In the genomic region with DNA sequence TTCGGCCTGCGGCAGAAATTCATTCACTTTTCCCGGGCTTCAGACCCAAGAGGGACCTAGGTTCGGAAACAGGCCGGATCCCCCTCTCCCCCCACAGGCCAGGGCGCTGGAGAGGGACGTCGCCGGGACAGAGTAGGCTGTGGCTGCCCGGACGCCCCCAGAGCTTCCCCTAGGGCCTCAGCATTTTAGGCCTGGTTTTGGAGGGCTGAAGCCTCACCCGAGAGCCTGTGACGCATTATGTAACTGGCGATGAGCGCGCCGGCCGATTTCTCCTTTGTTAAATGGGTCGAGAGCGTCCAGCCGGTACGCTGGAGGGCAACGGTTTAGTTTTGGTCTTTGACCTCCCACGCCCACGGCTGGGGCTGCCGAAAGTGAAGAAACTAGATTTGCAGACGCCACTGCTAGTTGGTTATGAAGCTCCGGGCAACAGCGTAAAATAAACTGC, we compare ENCODE assay signal across 1 cellular context.
TF ChIP-seq lines count a peak whose summit lies in the region.

No MANE protein-coding gene starts in this region.

TF ChIP-seq in GM12878, 131 proteins besides CTCF, POLR2A, EP300 and RAD21 (continues in another document):
- TF ChIP-seq WRNIP1 (IDR thresholded peaks at IDR 0.05; ENCODE audit: borderline replicate concordance, low read depth, low read length) (no peak), CHD2 (IDR thresholded peaks at IDR 0.05; ENCODE audit: borderline replicate concordance, low read depth, low read length) (no peak), SMAD5 (IDR thresholded peaks at IDR 0.05; ENCODE audit: low read depth) (no peak), RAD51 (IDR thresholded peaks at IDR 0.05) (no peak), RFX5 (IDR thresholded peaks at IDR 0.05; ENCODE audit: low read depth, low read length) (no peak), SRF (IDR thresholded peaks at IDR 0.05; ENCODE audit: low read depth in 2 of 2, low read length in 2 of 2) (no peak), SPI1 (IDR thresholded peaks at IDR 0.05; ENCODE audit: borderline replicate concordance, insufficient read depth, low read depth, low read length) (no peak), CREM (IDR thresholded peaks at IDR 0.05; ENCODE audit: low read depth) (peak; percentile 57; the same call in 1 of the 2 replicates), CUX1 (IDR thresholded peaks at IDR 0.05; ENCODE audit: insufficient replicate concordance, low read depth, low read length) (no peak), IRF4 (IDR thresholded peaks at IDR 0.05; ENCODE audit: low read depth, low read length) (0 out of 2 replicates have a peak, but pooled peaks have one; percentile 15), HDAC6 (IDR thresholded peaks at IDR 0.05; ENCODE audit: unreplicated experiment) (no peak), TARDBP (IDR thresholded peaks at IDR 0.05; ENCODE audit: borderline replicate concordance) (no peak), CBX3 (IDR thresholded peaks at IDR 0.05; ENCODE audit: borderline replicate concordance, low read depth) (no peak), BHLHE40 (IDR thresholded peaks at IDR 0.05; ENCODE audit: borderline replicate concordance in 1 of 2, low read depth in 2 of 2, low read length in 1 of 2) (no peak), ZNF274 (IDR thresholded peaks at IDR 0.05; ENCODE audit: insufficient read depth, insufficient read length) (no peak), TAF1 (IDR thresholded peaks at IDR 0.05; ENCODE audit: borderline replicate concordance, low read depth, low read length) (no peak), BMI1 (IDR thresholded peaks at IDR 0.05; ENCODE audit: borderline replicate concordance) (no peak), CBX5 (IDR thresholded peaks at IDR 0.05; ENCODE audit: low read depth) (no peak), NR2C1 (IDR thresholded peaks at IDR 0.05) (peak; percentile 48; the same call in 1 of the 2 replicates), KLF5 (IDR thresholded peaks at IDR 0.05; ENCODE audit: partially characterized antibody) (no peak), NR2F1 (conservative IDR thresholded peaks at IDR 0.05) (peak; percentile 94), ZBED1 (IDR thresholded peaks at IDR 0.05; ENCODE audit: borderline replicate concordance) (no peak), USF1 (IDR thresholded peaks at IDR 0.05; ENCODE audit: borderline replicate concordance, extremely low read length, insufficient read depth, low read depth, low read length) (no peak), MYB (IDR thresholded peaks at IDR 0.05; ENCODE audit: borderline replicate concordance, low read depth, low read length) (no peak), ZNF24 (IDR thresholded peaks at IDR 0.05) (no peak), POU2F2 (IDR thresholded peaks at IDR 0.05; ENCODE audit: borderline replicate concordance, low read depth, low read length) (no peak; the same call in 2 of the 3 replicates), ZNF217 (IDR thresholded peaks at IDR 0.05) (no peak), SMAD1 (IDR thresholded peaks at IDR 0.05; ENCODE audit: low read depth, partially characterized antibody) (no peak), FOXM1 (IDR thresholded peaks at IDR 0.05; ENCODE audit: low read depth, low read length) (no peak), JUNB (IDR thresholded peaks at IDR 0.05) (no peak), SREBF2 (IDR thresholded peaks at IDR 0.05; ENCODE audit: low read length) (no peak), PRDM15 (CRISPR knock-in tag; IDR thresholded peaks at IDR 0.05) (no peak), YBX1 (IDR thresholded peaks at IDR 0.05) (no peak), TCF12 (IDR thresholded peaks at IDR 0.05; ENCODE audit: low read depth, low read length) (no peak), MEF2B (IDR thresholded peaks at IDR 0.05; ENCODE audit: partially characterized antibody, poor library complexity, severe bottlenecking) (no peak), NFIC (IDR thresholded peaks at IDR 0.05; ENCODE audit: low read depth, low read length) (no peak), PAX5 (IDR thresholded peaks at IDR 0.05; ENCODE audit: borderline replicate concordance, low read depth, low read length) (no peak), RELB (IDR thresholded peaks at IDR 0.05; ENCODE audit: low read depth) (no peak; the same call in 1 of the 2 replicates), MAX (IDR thresholded peaks at IDR 0.05; ENCODE audit: low read depth, low read length) (no peak), HDGF (IDR thresholded peaks at IDR 0.05) (no peak), DPF2 (IDR thresholded peaks at IDR 0.05) (no peak), HCFC1 (IDR thresholded peaks at IDR 0.05; ENCODE audit: low read length) (no peak), MTA3 (IDR thresholded peaks at IDR 0.05; ENCODE audit: borderline replicate concordance, low read length) (no peak)
- TF ChIP-seq, protein P1, sequence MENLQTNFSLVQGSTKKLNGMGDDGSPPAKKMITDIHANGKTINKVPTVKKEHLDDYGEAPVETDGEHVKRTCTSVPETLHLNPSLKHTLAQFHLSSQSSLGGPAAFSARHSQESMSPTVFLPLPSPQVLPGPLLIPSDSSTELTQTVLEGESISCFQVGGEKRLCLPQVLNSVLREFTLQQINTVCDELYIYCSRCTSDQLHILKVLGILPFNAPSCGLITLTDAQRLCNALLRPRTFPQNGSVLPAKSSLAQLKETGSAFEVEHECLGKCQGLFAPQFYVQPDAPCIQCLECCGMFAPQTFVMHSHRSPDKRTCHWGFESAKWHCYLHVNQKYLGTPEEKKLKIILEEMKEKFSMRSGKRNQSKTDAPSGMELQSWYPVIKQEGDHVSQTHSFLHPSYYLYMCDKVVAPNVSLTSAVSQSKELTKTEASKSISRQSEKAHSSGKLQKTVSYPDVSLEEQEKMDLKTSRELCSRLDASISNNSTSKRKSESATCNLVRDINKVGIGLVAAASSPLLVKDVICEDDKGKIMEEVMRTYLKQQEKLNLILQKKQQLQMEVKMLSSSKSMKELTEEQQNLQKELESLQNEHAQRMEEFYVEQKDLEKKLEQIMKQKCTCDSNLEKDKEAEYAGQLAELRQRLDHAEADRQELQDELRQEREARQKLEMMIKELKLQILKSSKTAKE (IDR thresholded peaks at IDR 0.05; ENCODE audit: low read depth, poor library complexity, severe bottlenecking), result no peak
- TF ChIP-seq, protein P2, sequence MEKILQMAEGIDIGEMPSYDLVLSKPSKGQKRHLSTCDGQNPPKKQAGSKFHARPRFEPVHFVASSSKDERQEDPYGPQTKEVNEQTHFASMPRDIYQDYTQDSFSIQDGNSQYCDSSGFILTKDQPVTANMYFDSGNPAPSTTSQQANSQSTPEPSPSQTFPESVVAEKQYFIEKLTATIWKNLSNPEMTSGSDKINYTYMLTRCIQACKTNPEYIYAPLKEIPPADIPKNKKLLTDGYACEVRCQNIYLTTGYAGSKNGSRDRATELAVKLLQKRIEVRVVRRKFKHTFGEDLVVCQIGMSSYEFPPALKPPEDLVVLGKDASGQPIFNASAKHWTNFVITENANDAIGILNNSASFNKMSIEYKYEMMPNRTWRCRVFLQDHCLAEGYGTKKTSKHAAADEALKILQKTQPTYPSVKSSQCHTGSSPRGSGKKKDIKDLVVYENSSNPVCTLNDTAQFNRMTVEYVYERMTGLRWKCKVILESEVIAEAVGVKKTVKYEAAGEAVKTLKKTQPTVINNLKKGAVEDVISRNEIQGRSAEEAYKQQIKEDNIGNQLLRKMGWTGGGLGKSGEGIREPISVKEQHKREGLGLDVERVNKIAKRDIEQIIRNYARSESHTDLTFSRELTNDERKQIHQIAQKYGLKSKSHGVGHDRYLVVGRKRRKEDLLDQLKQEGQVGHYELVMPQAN (conservative IDR thresholded peaks at IDR 0.05), result no peak
- TF ChIP-seq, protein P3, sequence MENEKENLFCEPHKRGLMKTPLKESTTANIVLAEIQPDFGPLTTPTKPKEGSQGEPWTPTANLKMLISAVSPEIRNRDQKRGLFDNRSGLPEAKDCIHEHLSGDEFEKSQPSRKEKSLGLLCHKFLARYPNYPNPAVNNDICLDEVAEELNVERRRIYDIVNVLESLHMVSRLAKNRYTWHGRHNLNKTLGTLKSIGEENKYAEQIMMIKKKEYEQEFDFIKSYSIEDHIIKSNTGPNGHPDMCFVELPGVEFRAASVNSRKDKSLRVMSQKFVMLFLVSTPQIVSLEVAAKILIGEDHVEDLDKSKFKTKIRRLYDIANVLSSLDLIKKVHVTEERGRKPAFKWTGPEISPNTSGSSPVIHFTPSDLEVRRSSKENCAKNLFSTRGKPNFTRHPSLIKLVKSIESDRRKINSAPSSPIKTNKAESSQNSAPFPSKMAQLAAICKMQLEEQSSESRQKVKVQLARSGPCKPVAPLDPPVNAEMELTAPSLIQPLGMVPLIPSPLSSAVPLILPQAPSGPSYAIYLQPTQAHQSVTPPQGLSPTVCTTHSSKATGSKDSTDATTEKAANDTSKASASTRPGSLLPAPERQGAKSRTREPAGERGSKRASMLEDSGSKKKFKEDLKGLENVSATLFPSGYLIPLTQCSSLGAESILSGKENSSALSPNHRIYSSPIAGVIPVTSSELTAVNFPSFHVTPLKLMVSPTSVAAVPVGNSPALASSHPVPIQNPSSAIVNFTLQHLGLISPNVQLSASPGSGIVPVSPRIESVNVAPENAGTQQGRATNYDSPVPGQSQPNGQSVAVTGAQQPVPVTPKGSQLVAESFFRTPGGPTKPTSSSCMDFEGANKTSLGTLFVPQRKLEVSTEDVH (IDR thresholded peaks at IDR 0.05; ENCODE audit: low read depth, partially characterized antibody), result no peak
